ENCODE assay signal across 8 cellular contexts in genomic region chr13:97977376-97977705, GRCh38. TPM values are rescaled to one million over a fixed set of nuclear protein-coding genes. Genes with fewer than 3 reads are reported as not detected.
DNase-seq lines count a peak whose midpoint lies in the region; ATAC-seq and TF ChIP-seq lines count a peak whose summit lies in the region.

No MANE protein-coding gene starts in this region.

- POLR2A ChIA-PET in naive thymus-derived CD8-positive, alpha-beta T cell (lab: Charles Lee) = no interaction called here

- no peaks in the 10 kb centered on the region for H3K9me3 Mint-ChIP-seq in naive thymus-derived CD8-positive, alpha-beta T cell

- TF ChIP-seq CTCF in C4-2B (conservative IDR thresholded peaks at IDR 0.05) = no peak

- H3K4me1 Mint-ChIP-seq in naive thymus-derived CD8-positive, alpha-beta T cell = peaks cover 18 to 51% (median 49%) of the 10 kb centered on the region in 4 donors

- H3K4me3 Mint-ChIP-seq in naive thymus-derived CD8-positive, alpha-beta T cell = peak overlapping the region; percentile 88 to 97 (median 92)

- peaks cover 0 to 5% (median 0%) of the 10 kb centered on the region in 3 donors for H3K36me3 Mint-ChIP-seq in naive thymus-derived CD8-positive, alpha-beta T cell

- no peak for ATAC-seq in naive thymus-derived CD8-positive, alpha-beta T cell
- ATAC-seq in HG02840 (IDR thresholded peaks at IDR 0.05; ENCODE audit: low FRiP score, unreplicated experiment) = no peak
- no peak for ATAC-seq in HG02973 (IDR thresholded peaks at IDR 0.05; ENCODE audit: unreplicated experiment)

- peak overlapping the region; percentile 84 to 96 (median 92) for H3K27ac Mint-ChIP-seq in naive thymus-derived CD8-positive, alpha-beta T cell

- H3K27ac ChIP-seq in C4-2B (peak overlapping the region; percentile 98), cingulate gyrus (ENCODE audit: low read depth, low read length) (peak overlapping the region; percentile 65)

- no peaks in the 10 kb centered on the region for H3K27me3 Mint-ChIP-seq in naive thymus-derived CD8-positive, alpha-beta T cell

- DNase-seq in Kasumi-1 (lab: John Stamatoyannopoulos, UW) (peak; percentile 31 to 51), NCI-H2029 (lab: John Stamatoyannopoulos, UW) (no peak), nucleus accumbens (lab: John Stamatoyannopoulos, UW) (no peak)
- no peak for DNase-seq in naive thymus-derived CD8-positive, alpha-beta T cell

RNA-seq across cellular contexts. Expression of gene IPO5, which starts 23.9 kb away (rescaled TPM):
- total RNA-seq in naive thymus-derived CD8-positive, alpha-beta T cell = 10 to 100 TPM; 86.5 to 94.1 TPM
- polyA plus RNA-seq in naive thymus-derived CD8-positive, alpha-beta T cell = 10 to 100 TPM; 33.1 to 38.8 (median 37.1) TPM

Comparison
In these comparisons a context has a peak if more than half of its experiments do, and no peak if none do; other contexts are left out.
1. DNase-seq: peak in Kasumi-1 (2 of 2); none in naive thymus-derived CD8-positive, alpha-beta T cell (0 of 10), NCI-H2029 (single experiment) and nucleus accumbens (0 of 56).